Comparison of ENCODE assay signal across 25 cellular contexts in genomic region chr1:99906535-99906934, GRCh38. TPM values are rescaled to one million over a fixed set of nuclear protein-coding genes. Genes with fewer than 3 reads are reported as not detected.
DNase-seq lines count a peak whose midpoint lies in the region; FAIRE-seq and TF ChIP-seq lines count a peak whose summit lies in the region.
"Had no signal": no experiment of that assay in that cellular context is flagged by ENCODE, and none has a peak within 500 bp of the region (broad histone marks: within the 10 kb centered on the region; RNA-seq: fewer than 3 reads in every experiment).

No MANE protein-coding gene starts in this region.

- no peak overlapping the region for H3K9ac ChIP-seq in H1 (replicated peaks in 1 of 4; ENCODE audit: extremely low read depth in 1 of 4, low read depth in 3 of 4, low read length in 3 of 4)
- no peak overlapping the region for H3K9ac ChIP-seq in H9 (ENCODE audit: extremely low read depth, insufficient read length, low read length)
- H3K9ac ChIP-seq: BLaER1 had no signal

- H2BK20ac ChIP-seq in H1 (ENCODE audit: low read length): no peak overlapping the region
- no peak overlapping the region for H2BK20ac ChIP-seq in H9 (ENCODE audit: low read depth, low read length, poor library complexity, severe bottlenecking)

- DNase-seq in GM18507 (ENCODE audit: extremely low spot score, insufficient read length, low read depth): no peak
- no peak for DNase-seq in H1 (ENCODE audit: low read depth in 1 of 2, low spot score in 2 of 2)
- no peak for DNase-seq in H9
- DNase-seq in lower leg skin (ENCODE audit: low spot score in 2 of 2): no peak
- DNase-seq in NCI-H748 (lab: John Stamatoyannopoulos, UW; ENCODE audit: unreplicated experiment): no peak
- DNase-seq: 8988T; ACHN; BE2C; C1 segment of cervical spinal cord; CD4-positive, alpha-beta memory T cell; CD4-positive, CD25-positive, alpha-beta regulatory T cell; CD8-positive, alpha-beta memory T cell; COR-L47; DMS 273 treated with DMSO at 0.1 percent for 48 hours; DMS153; DMS53; DMS79; DND-41; EL; GDM1 had no signal

- H3K36me3 Mint-ChIP-seq in H9 (ENCODE audit: insufficient read depth in 1 of 3, low read depth in 3 of 3): peaks cover 9 to 33% (median 25%) of the 10 kb centered on the region in 3 experiments; a peak in 6 of 7 replicates

- peaks cover 3 to 21% of the 10 kb centered on the region in 2 experiments; a peak in 1 of 3 replicates for H3K36me3 ChIP-seq in HEK293 (ENCODE audit: control insufficient read depth in 2 of 2, insufficient read depth in 1 of 2, low read length in 2 of 2)
- H3K36me3 ChIP-seq in H1 (ENCODE audit: control insufficient read depth in 2 of 4, insufficient read depth in 4 of 4, low read length in 3 of 4): peaks cover 0 to 4% (median 1%) of the 10 kb centered on the region in 4 experiments; a peak in 2 of 8 replicates

- H3K9me3 ChIP-seq in HEK293 (ENCODE audit: control insufficient read depth, insufficient read depth, low read depth, low read length) (no peaks in the 10 kb centered on the region), H1 (ENCODE audit: insufficient read depth in 2 of 2, low read depth in 1 of 2, low read length in 1 of 2) (peaks cover 0 to 4% of the 10 kb centered on the region in 2 experiments; a peak in 2 of 4 replicates), H9 (ENCODE audit: control insufficient read depth, low read depth, low read length) (no peaks in the 10 kb centered on the region)
- H3K9me3 ChIP-seq: BE2C had no signal

- TF ChIP-seq CTCF in HEK293 (tag by site-specific recombination; IDR thresholded peaks at IDR 0.05) (no peak), H1 (IDR thresholded peaks at IDR 0.05; ENCODE audit: control extremely low read depth in 1 of 3, insufficient read depth in 1 of 3, low read depth in 1 of 3, low read length in 3 of 3) (no peak), H9 (conservative IDR thresholded peaks at IDR 0.05) (no peak), lower leg skin (IDR thresholded peaks at IDR 0.05) (no peak)

- H3K27ac ChIP-seq in HEK293 (ENCODE audit: extremely low read depth, low read depth, low read length) (no peak overlapping the region), H1 (ENCODE audit: low read depth, low read length) (no peak overlapping the region), H9 (ENCODE audit: insufficient read length, low read depth, low read length) (no peak overlapping the region)
- H3K27ac ChIP-seq: BLaER1 had no signal

- H3T11ph ChIP-seq in H9 (ENCODE audit: low read length): no peak overlapping the region

- no peak for TF ChIP-seq POLR2A in H1 (IDR thresholded peaks at IDR 0.05; ENCODE audit: control extremely low read depth in 1 of 2, low read depth in 2 of 2, low read length in 2 of 2)
- no peak for TF ChIP-seq POLR2A in lower leg skin (IDR thresholded peaks at IDR 0.05)

- H3K14ac ChIP-seq in H1 (ENCODE audit: insufficient read length) (no peak overlapping the region), H9 (ENCODE audit: insufficient read depth, low read length) (no peak overlapping the region)

- intact Hi-C loops in lower leg skin (cut with DNase I; ENCODE audit: low total_unique reads): no loop called here

- H3K4me3 ChIP-seq in HEK293 (ENCODE audit: low read depth, low read length) (no peak overlapping the region), H1 (ENCODE audit: extremely low read depth in 1 of 4, insufficient read depth in 2 of 4, low read depth in 3 of 4, low read length in 4 of 4) (no peak overlapping the region), lower leg skin (ENCODE audit: low read depth, poor library complexity, severe bottlenecking) (no peak overlapping the region)
- H3K4me3 ChIP-seq: BLaER1, GM12878 had no signal

- FAIRE-seq in GM18507 (lab: Jason Lieb, UNC) (peak; percentile 9), H1 (lab: Jason Lieb, UNC) (no peak)
- FAIRE-seq: A204.1, GM12878 had no signal

- no peak overlapping the region for H2BK5ac ChIP-seq in H1 (ENCODE audit: low read depth, low read length)
- H2BK5ac ChIP-seq in H9 (ENCODE audit: insufficient read length, low read length): no peak overlapping the region

- no peak overlapping the region for H3K4me3 Mint-ChIP-seq in H9
- H3K4me3 Mint-ChIP-seq: CD14-positive monocyte; CD4-positive, alpha-beta memory T cell; CD4-positive, CD25-positive, alpha-beta regulatory T cell; CD8-positive, alpha-beta memory T cell had no signal

- H2AK5ac ChIP-seq in H1 (ENCODE audit: low read depth, low read length): no peak overlapping the region
- no peak overlapping the region for H2AK5ac ChIP-seq in H9 (ENCODE audit: insufficient read length, low read length)

- H3K4me1 Mint-ChIP-seq in H9: no peaks in the 10 kb centered on the region
- H3K4me1 Mint-ChIP-seq: CD14-positive monocyte; CD4-positive, alpha-beta memory T cell; CD8-positive, alpha-beta memory T cell had no signal

- no peak overlapping the region for H3K18ac ChIP-seq in H1 (ENCODE audit: extremely low read depth, low read length)
- no peak overlapping the region for H3K18ac ChIP-seq in H9 (ENCODE audit: insufficient read length, low read depth, low read length)

- H2BK15ac ChIP-seq in H1 (ENCODE audit: low read length) (no peak overlapping the region), H9 (ENCODE audit: low read depth, low read length) (no peak overlapping the region)

- H3K23me2 ChIP-seq in H1 (ENCODE audit: low read depth, low read length) (no peaks in the 10 kb centered on the region), H9 (ENCODE audit: insufficient read length, low read depth, low read length, poor library complexity, severe bottlenecking) (no peaks in the 10 kb centered on the region)

- H2BK120ac ChIP-seq in H1 (replicated peaks; ENCODE audit: low read depth, low read length): no peak overlapping the region
- H2BK120ac ChIP-seq in H9 (ENCODE audit: low read depth, low read length, poor library complexity, severe bottlenecking): no peak overlapping the region

- H3K27me3 ChIP-seq in H1 (replicated peaks in 1 of 4; ENCODE audit: control insufficient read depth in 3 of 4, extremely low read depth in 1 of 4, insufficient read depth in 3 of 4, low read length in 3 of 4) (no peaks in the 10 kb centered on the region), H9 (ENCODE audit: insufficient read depth, low read length) (no peaks in the 10 kb centered on the region)
- H3K27me3 ChIP-seq: BE2C, BLaER1 had no signal

- H3K23ac ChIP-seq in H1 (ENCODE audit: insufficient read length) (no peak overlapping the region), H9 (ENCODE audit: insufficient read length, low read depth, low read length) (no peak overlapping the region)

- H4K8ac ChIP-seq in H1 (ENCODE audit: extremely low read depth, insufficient read depth, low read length) (no peak overlapping the region), H9 (replicated peaks; ENCODE audit: insufficient read length, low read depth, low read length) (no peak overlapping the region)

- H3K4ac ChIP-seq in H1 (replicated peaks; ENCODE audit: insufficient read length, low read depth, low read length) (no peak overlapping the region), H9 (ENCODE audit: low read depth, low read length) (no peak overlapping the region)

- no peaks in the 10 kb centered on the region; a peak in 1 of 5 replicates for H3K9me3 Mint-ChIP-seq in H9

- H3K27me3 Mint-ChIP-seq in H9 (ENCODE audit: low read depth): no peaks in the 10 kb centered on the region
- H3K27me3 Mint-ChIP-seq: CD4-positive, alpha-beta memory T cell; CD4-positive, CD25-positive, alpha-beta regulatory T cell; CD8-positive, alpha-beta memory T cell had no signal

- no peak for TF ChIP-seq EP300 in H1 (IDR thresholded peaks at IDR 0.05; ENCODE audit: borderline replicate concordance in 1 of 2, low read depth in 2 of 2, low read length in 2 of 2)

- H3K4me2 ChIP-seq in H1 (ENCODE audit: insufficient read depth in 1 of 2, low read depth in 2 of 2, low read length in 2 of 2) (no peak overlapping the region), H9 (ENCODE audit: insufficient read depth, insufficient read length, low read length) (no peak overlapping the region)
- H3K4me2 ChIP-seq: BLaER1 had no signal

- H3K79me1 ChIP-seq in H1 (ENCODE audit: low read depth, low read length) (no peaks in the 10 kb centered on the region), H9 (ENCODE audit: insufficient read depth, low read depth, low read length, poor library complexity, severe bottlenecking) (no peaks in the 10 kb centered on the region)

- H3K56ac ChIP-seq in H1 (replicated peaks; ENCODE audit: insufficient read length, low read depth, low read length) (no peak overlapping the region), H9 (ENCODE audit: insufficient read length, low read depth, low read length) (no peak overlapping the region)

- no peak overlapping the region for H2AFZ ChIP-seq in H1 (ENCODE audit: low read length)
- no peak overlapping the region for H2AFZ ChIP-seq in H9 (ENCODE audit: low read length)

- CTCF ChIA-PET in HEK293 (lab: Yijun Ruan, JAX): no interaction called here
- CTCF ChIA-PET in H1 (lab: Charles Lee; ENCODE audit: partially characterized antibody): no interaction called here

- no peak overlapping the region for H2BK12ac ChIP-seq in H1 (ENCODE audit: low read depth, low read length)
- no peak overlapping the region for H2BK12ac ChIP-seq in H9 (ENCODE audit: insufficient read length, low read depth, low read length)

- POLR2A ChIA-PET in HEK293 (lab: Yijun Ruan, JAX): no interaction called here
- POLR2A ChIA-PET in H1 (lab: Charles Lee; ENCODE audit: partially characterized antibody): no interaction called here

- H4K91ac ChIP-seq in H1 (replicated peaks; ENCODE audit: insufficient read length, low read length) (no peak overlapping the region), H9 (ENCODE audit: insufficient read length, low read depth, low read length) (no peak overlapping the region)

- no peaks in the 10 kb centered on the region for H4K20me1 ChIP-seq in H1 (replicated peaks in 1 of 2; ENCODE audit: control insufficient read depth in 1 of 2, insufficient read depth in 2 of 2, low read length in 2 of 2)
- H4K20me1 ChIP-seq in H9 (ENCODE audit: control insufficient read depth, insufficient read depth, insufficient read length): no peaks in the 10 kb centered on the region
- H4K20me1 ChIP-seq: BLaER1 had no signal

- no peak for TF ChIP-seq RAD21 in H1 (IDR thresholded peaks at IDR 0.05 in 1 of 2, conservative IDR thresholded peaks at IDR 0.05 in 1 of 2; ENCODE audit: low read depth in 2 of 2, low read length in 2 of 2)

- H3K79me2 ChIP-seq in H1 (ENCODE audit: control insufficient read depth in 1 of 2, insufficient read depth in 2 of 2, low read length in 2 of 2) (no peaks in the 10 kb centered on the region), H9 (ENCODE audit: insufficient read depth, low read length) (no peaks in the 10 kb centered on the region)

- H3K4me1 ChIP-seq in HEK293 (ENCODE audit: control insufficient read depth, insufficient read depth, low read length) (no peaks in the 10 kb centered on the region), H1 (replicated peaks in 1 of 4; ENCODE audit: control insufficient read depth in 3 of 4, insufficient read depth in 4 of 4, low read length in 3 of 4) (peaks cover 0 to 4% (median 0%) of the 10 kb centered on the region in 4 experiments; a peak in 1 of 7 replicates), H9 (ENCODE audit: insufficient read depth, low read length) (no peaks in the 10 kb centered on the region)
- H3K4me1 ChIP-seq: BE2C, BLaER1 had no signal

- no peak overlapping the region for H4K5ac ChIP-seq in H1 (ENCODE audit: insufficient read length, low read depth, low read length)
- no peak overlapping the region for H4K5ac ChIP-seq in H9 (ENCODE audit: insufficient read length, low read depth, low read length)

- no peak overlapping the region for H3K27ac Mint-ChIP-seq in H9
- H3K27ac Mint-ChIP-seq: CD14-positive monocyte had no signal

RNA-seq across cellular contexts. Expression of gene AGL, which starts 56.4 kb away (rescaled TPM):
- 19.2 and 19.3 TPM in 2 replicates for total RNA-seq in H1 (2021; fragmentation: NEBNext Ultra II Directional; extraction: Animal tissue kit (Norgen Biotek cat#: 25700))
- 2.0 and 2.7 TPM in 2 replicates for polyA plus RNA-seq in H1 (2011; rRNA removed)
- polyA plus RNA-seq in H1 (2011; cell fraction: cytosol; rRNA removed): 3.7 TPM
- polyA plus RNA-seq in H1 (2011; cell fraction: nucleus; rRNA removed): 2.7 TPM
- 5.4 to 11.7 TPM (median 7.6 TPM) in 4 replicates for polyA plus RNA-seq in H1 (2012, experiment 1 of 2)
- 0.64 TPM for polyA plus RNA-seq in H1 (2012, experiment 2 of 2)
- polyA plus RNA-seq in H1 (2013, experiment 1 of 2): 9.2 TPM
- polyA plus RNA-seq in H1 (2013, experiment 2 of 2): 8.2 TPM
- 14.0 and 20.2 TPM in 2 replicates for polyA minus RNA-seq in H1 (2011; rRNA and poly(A)+ RNA removed)
- polyA minus RNA-seq in H1 (2011; cell fraction: cytosol; rRNA and poly(A)+ RNA removed): 10.0 TPM
- 16.3 TPM for polyA minus RNA-seq in H1 (2011; cell fraction: nucleus; rRNA and poly(A)+ RNA removed)
- total RNA-seq in H9 (2021) (23.7 and 24.0 TPM in 2 replicates), lower leg skin (10 to 100 TPM in 1 of 4 donors, 1 to 10 TPM in 3; 8.1 to 12.9 (median 8.8) TPM)
